8 cellular contexts compared by ENCODE assay signal in genomic region chr12:106955377-106956047, GRCh38. TPM values are rescaled to one million over a fixed set of nuclear protein-coding genes. Genes with fewer than 3 reads are reported as not detected.
DNase-seq lines count a peak whose midpoint lies in the region; ATAC-seq and TF ChIP-seq lines count a peak whose summit lies in the region.

TMEM263 (plus strand) TSS chr12:106955907; CDS start chr12:106967117, 11,210 bp downstream.

- H3F3A ChIP-seq in PC-9 (ENCODE audit: insufficient read depth, low read depth), result peaks cover 20% of the 10 kb centered on the region; the same call in 1 of the 2 replicates

- intact Hi-C loops in PC-9 (cut with micrococcal nuclease; ENCODE audit: unreplicated experiment) (loop anchor here (1.0 to 5.0 kb wide), 3 partner anchors 31 to 708 kb away; partner anchors contain the start of genes CKAP4, CRY1 and MTERF2), esophagus squamous epithelium (cut with DNase I) (loop anchor here (10.0 kb wide), 1 partner anchor 139 kb away; the partner anchor contains the start of gene CRY1)

- no peaks in the 10 kb centered on the region for H3K9me3 Mint-ChIP-seq in IgD-negative memory B cell
- H3K9me3 Mint-ChIP-seq in activated T-cell treated with anti-CD3 and anti-CD28 coated beads, Interleukin-2, amount 50 U/mL, for 72 hours, result no peaks in the 10 kb centered on the region

- H3K4me3 ChIP-seq in PC-9 (peak within 1 kb of the TSS; percentile 83), esophagus squamous epithelium (peak within 1 kb of the TSS; percentile 75 to 89 (median 81))

- H2AFZ ChIP-seq in PC-9, result peak within 1 kb of the TSS; percentile 85

- POLR2A ChIA-PET in PC-9 (lab: Charles Lee; ENCODE audit: unreplicated experiment), result interaction anchor here (0.5 to 1.0 kb wide), 6 partner anchors 17 to 704 kb away, joined by 3 to 4 read pairs (median 3); partner anchors contain the start of gene MTERF2

- H3K27ac ChIP-seq in PC-9 (peak within 1 kb of the TSS; percentile 57), esophagus squamous epithelium (peak within 1 kb of the TSS; percentile 89 to 95 (median 92))

- H3K4me3 Mint-ChIP-seq in IgD-negative memory B cell, result peak within 1 kb of the TSS; percentile 87 to 99 (median 98)
- peak within 1 kb of the TSS; percentile 91 to 99 for H3K4me3 Mint-ChIP-seq in activated T-cell treated with anti-CD3 and anti-CD28 coated beads, Interleukin-2, amount 50 U/mL, for 72 hours

- H3K4me1 Mint-ChIP-seq in IgD-negative memory B cell, result peaks cover 11 to 15% (median 11%) of the 10 kb centered on the region in 3 donors
- peaks cover 30% of the 10 kb centered on the region for H3K4me1 Mint-ChIP-seq in activated T-cell treated with anti-CD3 and anti-CD28 coated beads, Interleukin-2, amount 50 U/mL, for 72 hours (ENCODE audit: low read depth)

- H3K27me3 ChIP-seq in PC-9 (ENCODE audit: insufficient read depth, low read depth) (peaks cover 13% of the 10 kb centered on the region; the same call in 1 of the 2 replicates), esophagus squamous epithelium (no peaks in the 10 kb centered on the region)

- H3K27me3 Mint-ChIP-seq in IgD-negative memory B cell, result no peaks in the 10 kb centered on the region
- no peaks in the 10 kb centered on the region for H3K27me3 Mint-ChIP-seq in activated T-cell treated with anti-CD3 and anti-CD28 coated beads, Interleukin-2, amount 50 U/mL, for 72 hours (ENCODE audit: low read depth)

- H4K20me1 ChIP-seq in PC-9 (ENCODE audit: insufficient read depth), result peaks cover 14% of the 10 kb centered on the region; the same call in 1 of the 2 replicates

- CTCF ChIA-PET in PC-9 (lab: Charles Lee), result interaction anchor here (0.6 kb wide), 1 partner anchor 679 kb away, joined by 3 read pairs; no protein-coding TSS in a partner anchor

- peaks cover 31% of the 10 kb centered on the region for H3K79me2 ChIP-seq in PC-9 (ENCODE audit: low read depth)

- WGBS in esophagus squamous epithelium, 2 donors, result 0% methylated on average over 4 to 16 of the region's 88 CpGs

- no peak for TF ChIP-seq CTCF in PC-9 (conservative IDR thresholded peaks at IDR 0.05)
- no peak for TF ChIP-seq CTCF in esophagus squamous epithelium (IDR thresholded peaks at IDR 0.05)

- DNase-seq in DMS153 treated with DMSO at 0.1 percent for 48 hours (lab: John Stamatoyannopoulos, UW; ENCODE audit: unreplicated experiment) (peak; percentile 90), PC-9 (peak; percentile 59 to 91), esophagus squamous epithelium (lab: John Stamatoyannopoulos, UW) (peak; percentile 28), myocyte (ENCODE audit: low read depth) (peak; percentile 97)
- DNase-seq in activated T-cell treated with anti-CD3 and anti-CD28 coated beads, Interleukin-2, amount 50 U/mL, for 72 hours, result peak; percentile 94 to 95
- DNase-seq in stimulated activated CD8-positive, alpha-beta memory T cell treated with anti-CD3 and anti-CD28 coated beads, Interleukin-7, amount 100 ng/mL, for 4 hours (ENCODE audit: low read depth in 2 of 2), result peak; percentile 85 to 96

- peak; percentile 73 for ATAC-seq in GM21529 (IDR thresholded peaks at IDR 0.05; ENCODE audit: unreplicated experiment)
- peak; percentile 83 to 85 for ATAC-seq in activated T-cell treated with anti-CD3 and anti-CD28 coated beads, Interleukin-2, amount 50 U/mL, for 72 hours (replicated peaks in 1 of 2)

- no peaks in the 10 kb centered on the region for H3K9me2 ChIP-seq in PC-9 (ENCODE audit: insufficient read depth)

- H3K36me3 ChIP-seq in PC-9 (ENCODE audit: low read depth) (no peaks in the 10 kb centered on the region), esophagus squamous epithelium (no peaks in the 10 kb centered on the region)

- H3K4me1 ChIP-seq in PC-9 (replicated peaks; ENCODE audit: insufficient read depth), result peaks cover 17% of the 10 kb centered on the region; the same call in 1 of the 2 replicates
- peaks cover 4 to 52% (median 24%) of the 10 kb centered on the region in 3 donors for H3K4me1 ChIP-seq in esophagus squamous epithelium

- peak within 1 kb of the TSS; percentile 90 to 96 (median 93) for H3K27ac Mint-ChIP-seq in IgD-negative memory B cell
- peak within 1 kb of the TSS; percentile 95 for H3K27ac Mint-ChIP-seq in activated T-cell treated with anti-CD3 and anti-CD28 coated beads, Interleukin-2, amount 50 U/mL, for 72 hours

- TF ChIP-seq POLR2A in esophagus squamous epithelium (IDR thresholded peaks at IDR 0.05), result peak in 3 of 4 donors; percentile 49 to 94 (median 93)

- H3K9me3 ChIP-seq in PC-9 (ENCODE audit: insufficient read depth, low read depth) (no peaks in the 10 kb centered on the region), esophagus squamous epithelium (no peaks in the 10 kb centered on the region)

- no peaks in the 10 kb centered on the region for H3K36me3 Mint-ChIP-seq in IgD-negative memory B cell
- H3K36me3 Mint-ChIP-seq in activated T-cell treated with anti-CD3 and anti-CD28 coated beads, Interleukin-2, amount 50 U/mL, for 72 hours (ENCODE audit: insufficient read depth in 2 of 2), result peaks cover 0 to 1% of the 10 kb centered on the region in 2 donors

- H3K4me2 ChIP-seq in PC-9, result peak within 1 kb of the TSS; percentile 76

- no TSS peak for BruUV-seq in PC-9 (replicated peaks; lab: Mats Ljungman, UMichigan)

RNA-seq across cellular contexts. Expression of gene TMEM263, which starts in this region (rescaled TPM):
- 17.8 TPM for polyA plus RNA-seq in IgD-negative memory B cell
- 32.9 and 33.2 TPM in 2 replicates for total RNA-seq in PC-9 (2021)
- 10 to 100 TPM; 39.7 to 41.3 TPM for total RNA-seq in activated T-cell treated with anti-CD3 and anti-CD28 coated beads, Interleukin-2, amount 50 U/mL, for 72 hours
- 10 to 100 TPM in 2 of 4 donors, 1 to 10 TPM in 2; 5.1 to 12.0 (median 8.6) TPM for total RNA-seq in esophagus squamous epithelium
- total RNA-seq in myocyte, result 77.9 and 105 TPM in 2 replicates
- 49.0 TPM for polyA plus RNA-seq in myocyte (2012)

Comparison
In these comparisons a context has a peak if more than half of its experiments do, and no peak if none do; other contexts are left out.
1. Peak in every context shown above with its lines: DNase-seq, ATAC-seq, H3K4me3 ChIP-seq and H3K27ac ChIP-seq.
2. DNase-seq: peak in every context shown above with its lines; median percentile 97 in myocyte; 94 in activated T-cell treated with anti-CD3 and anti-CD28 coated beads, Interleukin-2, amount 50 U/mL, for 72 hours; 90 in stimulated activated CD8-positive, alpha-beta memory T cell treated with anti-CD3 and anti-CD28 coated beads, Interleukin-7, amount 100 ng/mL, for 4 hours; 90 in DMS153 treated with DMSO at 0.1 percent for 48 hours; 75 in PC-9; 28 in esophagus squamous epithelium.